In the genomic region with DNA sequence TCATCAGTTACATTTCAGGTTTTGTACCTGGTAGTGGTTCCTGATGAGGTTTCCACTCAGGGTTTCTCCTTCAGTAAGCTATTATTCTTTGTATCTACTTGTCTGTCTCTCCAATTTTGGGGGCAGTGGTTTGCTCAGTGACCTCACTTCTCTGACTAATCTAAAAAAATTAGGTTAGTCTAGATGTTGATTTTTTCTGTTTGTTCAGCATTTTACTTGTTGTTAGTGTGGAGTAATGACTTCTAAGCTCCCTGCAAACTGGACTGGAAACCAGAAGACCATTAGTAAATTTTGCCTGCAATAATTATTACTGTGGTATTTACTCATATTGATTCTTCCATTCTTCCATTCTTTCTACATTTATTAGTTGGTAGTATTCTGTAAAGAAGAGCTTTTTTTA, we compare ENCODE assay signal across 2 cellular contexts.
TF ChIP-seq lines count a peak whose summit lies in the region.

No MANE protein-coding gene starts in this region.

TF ChIP-seq in HepG2, 621 proteins besides CTCF, POLR2A, EP300 and RAD21:
- TF ChIP-seq MAFF (IDR thresholded peaks at IDR 0.05; ENCODE audit: low read depth, low read length) (0 out of 2 replicates have a peak, but pooled peaks have one; percentile 31), ZNF431 (CRISPR knock-in tag; IDR thresholded peaks at IDR 0.05; ENCODE audit: borderline replicate concordance, low read depth) (no peak), MAFK (conservative IDR thresholded peaks at IDR 0.05 in 1 of 2, IDR thresholded peaks at IDR 0.05 in 1 of 2; ENCODE audit: low read length in 2 of 2) (peak; percentile 55 to 57), FOXM1 (CRISPR knock-in tag; IDR thresholded peaks at IDR 0.05) (no peak), ZNF761 (CRISPR knock-in tag; conservative IDR thresholded peaks at IDR 0.05) (no peak), CREB1 (IDR thresholded peaks at IDR 0.05) (no peak), CREB1 (CRISPR knock-in tag; IDR thresholded peaks at IDR 0.05) (no peak), IKZF4 (CRISPR knock-in tag; IDR thresholded peaks at IDR 0.05; ENCODE audit: borderline replicate concordance, low read depth, not compliant biosample characterization) (no peak), HBP1 (CRISPR knock-in tag; IDR thresholded peaks at IDR 0.05; ENCODE audit: low read depth) (no peak), ZNF550 (CRISPR knock-in tag; IDR thresholded peaks at IDR 0.05; ENCODE audit: borderline replicate concordance) (no peak)
TF ChIP-seq in HepG2: peak in this region for 2.

TF ChIP-seq in H1, 55 proteins besides CTCF, POLR2A, EP300 and RAD21:
- TF ChIP-seq CTBP2 (IDR thresholded peaks at IDR 0.05; ENCODE audit: borderline replicate concordance, insufficient read depth, insufficient read length, low read length) (no peak), SP1 (IDR thresholded peaks at IDR 0.05; ENCODE audit: low read depth, low read length) (no peak), GTF2F1 (IDR thresholded peaks at IDR 0.05; ENCODE audit: borderline replicate concordance, low read depth, low read length) (no peak), SRF (IDR thresholded peaks at IDR 0.05; ENCODE audit: low read depth, low read length) (no peak), MAX (IDR thresholded peaks at IDR 0.05) (no peak), TEAD4 (IDR thresholded peaks at IDR 0.05; ENCODE audit: low read depth, low read length) (no peak), TAF7 (optimal IDR thresholded peaks at IDR 0.05; ENCODE audit: borderline replicate concordance, low read depth, low read length) (no peak), ASH2L (IDR thresholded peaks at IDR 0.05; ENCODE audit: low read length) (no peak), NANOG (IDR thresholded peaks at IDR 0.05; ENCODE audit: insufficient read depth, low read depth, low read length, poor library complexity, severe bottlenecking) (no peak), SIN3A (conservative IDR thresholded peaks at IDR 0.05 in 1 of 2, IDR thresholded peaks at IDR 0.05 in 1 of 2; ENCODE audit: low read depth in 1 of 2, low read length in 2 of 2) (no peak), CHD2 (IDR thresholded peaks at IDR 0.05; ENCODE audit: low read length) (no peak), KDM5A (IDR thresholded peaks at IDR 0.05; ENCODE audit: low read length) (no peak), RBBP5 (IDR thresholded peaks at IDR 0.05; ENCODE audit: borderline replicate concordance, low read depth, low read length) (no peak), BCL11A (IDR thresholded peaks at IDR 0.05; ENCODE audit: low read depth in 2 of 2, low read length in 2 of 2) (no peak), HDAC6 (IDR thresholded peaks at IDR 0.05; ENCODE audit: low read depth, low read length) (no peak), RFX5 (IDR thresholded peaks at IDR 0.05; ENCODE audit: borderline replicate concordance, low read depth, low read length) (no peak), SIRT6 (IDR thresholded peaks at IDR 0.05; ENCODE audit: low read length) (no peak), SUZ12 (IDR thresholded peaks at IDR 0.05; ENCODE audit: low read length) (no peak), ZNF274 (IDR thresholded peaks at IDR 0.05; ENCODE audit: borderline replicate concordance, extremely low read depth, low read length) (no peak)
- TF ChIP-seq, protein P1, sequence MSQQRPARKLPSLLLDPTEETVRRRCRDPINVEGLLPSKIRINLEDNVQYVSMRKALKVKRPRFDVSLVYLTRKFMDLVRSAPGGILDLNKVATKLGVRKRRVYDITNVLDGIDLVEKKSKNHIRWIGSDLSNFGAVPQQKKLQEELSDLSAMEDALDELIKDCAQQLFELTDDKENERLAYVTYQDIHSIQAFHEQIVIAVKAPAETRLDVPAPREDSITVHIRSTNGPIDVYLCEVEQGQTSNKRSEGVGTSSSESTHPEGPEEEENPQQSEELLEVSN (IDR thresholded peaks at IDR 0.05): no peak
TF ChIP-seq in H1: peak in this region for 0.
